In genomic region chr5:142134333-142135010, GRCh38 we compare ENCODE assay signal across 17 cellular contexts. TPM values are rescaled to one million over a fixed set of nuclear protein-coding genes. Genes with fewer than 3 reads are reported as not detected.
DNase-seq lines count a peak whose midpoint lies in the region; ATAC-seq and FAIRE-seq lines count a peak whose summit lies in the region.
"Had no signal": no experiment of that assay in that cellular context is flagged by ENCODE, and none has a peak within 500 bp of the region (broad histone marks: within the 10 kb centered on the region; RNA-seq: fewer than 3 reads in every experiment).

No MANE protein-coding gene starts in this region.

- peaks cover 0 to 70% (median 13%) of the 10 kb centered on the region in 11 experiments; a peak in 14 of 22 replicates for H3K36me3 ChIP-seq in BLaER1 treated with 17β-estradiol and CSF1 and Interleukin-3, amounts not matched to agents 10 nM and 100 nM

- no peak overlapping the region; a peak in 1 of 22 replicates for H3K27ac ChIP-seq in BLaER1 treated with 17β-estradiol and CSF1 and Interleukin-3, amounts not matched to agents 10 nM and 100 nM
- H3K27ac ChIP-seq: KMS-11 had no signal

- H3K4me3 ChIP-seq in BLaER1 treated with 17β-estradiol and CSF1 and Interleukin-3, amounts not matched to agents 10 nM and 100 nM = no peak overlapping the region
- H3K4me3 ChIP-seq: MG63 had no signal

- peaks cover 12 to 34% (median 15%) of the 10 kb centered on the region in 10 experiments for H3K4me1 ChIP-seq in BLaER1 treated with 17β-estradiol and CSF1 and Interleukin-3, amounts not matched to agents 10 nM and 100 nM

- intact Hi-C loops in Right ventricle myocardium superior (cut with DNase I) = no loop called here

- FAIRE-seq in A204.1 (lab: Jason Lieb, UNC) = peak; percentile 32
- peak; percentile 21 for FAIRE-seq in endometrium (lab: Jason Lieb, UNC)
- FAIRE-seq: H54, HepG2 had no signal

- H3K9ac ChIP-seq in BLaER1 treated with 17β-estradiol and CSF1 and Interleukin-3, amounts not matched to agents 10 nM and 100 nM = no peak overlapping the region
- H3K9ac ChIP-seq: KMS-11 had no signal

- no peaks in the 10 kb centered on the region for H3K9me3 ChIP-seq in BLaER1 treated with 17β-estradiol and CSF1 and Interleukin-3, amounts not matched to agents 10 nM and 100 nM (replicated peaks in 1 of 11)
- H3K9me3 ChIP-seq: MG63 had no signal

- peak overlapping the region; percentile 27 to 83 (median 60); a peak in 20 of 22 replicates for H3K4me2 ChIP-seq in BLaER1 treated with 17β-estradiol and CSF1 and Interleukin-3, amounts not matched to agents 10 nM and 100 nM
- H3K4me2 ChIP-seq: KMS-11 had no signal

- DNase-seq in NOMO-1 treated with DMSO at 0.1 percent for 48 hours (lab: John Stamatoyannopoulos, UW; ENCODE audit: unreplicated experiment) = peak; percentile 53
- DNase-seq in stimulated activated CD4-positive, alpha-beta T cell treated with anti-CD3 and anti-CD28 coated beads, Interleukin-2, amount 100 ng/mL, for 48 hours = no peak
- DNase-seq in NCI-H1092 (lab: John Stamatoyannopoulos, UW) = no peak
- no peak for DNase-seq in Right ventricle myocardium superior
- DNase-seq: MG63, NCI-H1436, NCI-H2029 treated with DMSO at 0.1 percent for 48 hours, NCI-H510A, NCI-H82, OCI-M1, RPMI8226 had no signal

- peaks cover 0 to 64% (median 0%) of the 10 kb centered on the region in 11 experiments; a peak in 8 of 22 replicates for H4K20me1 ChIP-seq in BLaER1 treated with 17β-estradiol and CSF1 and Interleukin-3, amounts not matched to agents 10 nM and 100 nM

- no peak for ATAC-seq in Right ventricle myocardium superior (ENCODE audit: poor library complexity)

- no peaks in the 10 kb centered on the region for H3K27me3 ChIP-seq in BLaER1 treated with 17β-estradiol and CSF1 and Interleukin-3, amounts not matched to agents 10 nM and 100 nM
- H3K27me3 ChIP-seq: MG63 had no signal

RNA-seq across cellular contexts. Expression of gene NDFIP1, which starts 25.9 kb away (rescaled TPM):
- 50.7 TPM for total RNA-seq in Right ventricle myocardium superior
